Comparison of ENCODE assay signal across 14 cellular contexts in genomic region chrX:103056902-103057301, GRCh38. TPM values are rescaled to one million over a fixed set of nuclear protein-coding genes. Genes with fewer than 3 reads are reported as not detected.
DNase-seq lines count a peak whose midpoint lies in the region; ATAC-seq, FAIRE-seq and TF ChIP-seq lines count a peak whose summit lies in the region.
"Had no signal": no experiment of that assay in that cellular context is flagged by ENCODE, and none has a peak within 500 bp of the region (broad histone marks: within the 10 kb centered on the region; RNA-seq: fewer than 3 reads in every experiment).

No MANE protein-coding gene starts in this region.

- no peak for TF ChIP-seq POLR2A in HepG2 (IDR thresholded peaks at IDR 0.05; ENCODE audit: insufficient read depth in 1 of 2, low read depth in 2 of 2, low read length in 2 of 2)

- no peak overlapping the region for H3K4me3 ChIP-seq in astrocyte (ENCODE audit: insufficient read depth, low read depth, low read length)
- H3K4me3 ChIP-seq in HepG2 (replicated peaks in 1 of 3; ENCODE audit: insufficient read depth in 1 of 3, low read depth in 2 of 3, low read length in 3 of 3) = peak overlapping the region in 1 of 3 experiments; percentile 21; a peak in 1 of 6 replicates

- H3K4me1 ChIP-seq in astrocyte (ENCODE audit: insufficient read depth, low read length) = no peaks in the 10 kb centered on the region
- H3K4me1 ChIP-seq in HepG2 (ENCODE audit: insufficient read depth, low read length) = peaks cover 39% of the 10 kb centered on the region

- H3K9ac ChIP-seq in astrocyte (ENCODE audit: low read length) = no peak overlapping the region
- H3K9ac ChIP-seq in HepG2 (ENCODE audit: insufficient read depth, low read depth, low read length) = no peak overlapping the region

- H2AFZ ChIP-seq in astrocyte (ENCODE audit: low read depth, low read length) (no peak overlapping the region), HepG2 (ENCODE audit: low read length) (no peak overlapping the region)

- no peaks in the 10 kb centered on the region for H3K36me3 Mint-ChIP-seq in astrocyte (ENCODE audit: low read depth, unreplicated experiment)
- H3K36me3 Mint-ChIP-seq: CD14-positive monocyte; CD8-positive, alpha-beta T cell had no signal

- H3K36me3 ChIP-seq in astrocyte (ENCODE audit: insufficient read depth, low read length) = no peaks in the 10 kb centered on the region
- H3K36me3 ChIP-seq in HepG2 (replicated peaks in 1 of 2; ENCODE audit: control insufficient read depth in 1 of 2, insufficient read depth in 2 of 2, low read length in 2 of 2) = no peaks in the 10 kb centered on the region

- BruUV-seq in HepG2 (replicated peaks; lab: Mats Ljungman, UMichigan) = no TSS peak

- H4K20me1 ChIP-seq in astrocyte (ENCODE audit: insufficient read depth, low read length) (no peaks in the 10 kb centered on the region), HepG2 (ENCODE audit: insufficient read depth, low read length) (no peaks in the 10 kb centered on the region)

- H3K27me3 Mint-ChIP-seq in astrocyte (ENCODE audit: low read depth, unreplicated experiment) = no peaks in the 10 kb centered on the region

- TF ChIP-seq CTCF in astrocyte (IDR thresholded peaks at IDR 0.05; ENCODE audit: insufficient read depth, low read depth, low read length) (no peak), HepG2 (CRISPR knock-in tag; IDR thresholded peaks at IDR 0.05) (no peak)

- intact Hi-C loops in HepG2 (cut with micrococcal nuclease; ENCODE audit: unreplicated experiment) = loop anchor here (10.0 kb wide), 1 partner anchor 102 kb away; no protein-coding TSS in a partner anchor

- TF ChIP-seq RAD21 in HepG2 (CRISPR knock-in tag; IDR thresholded peaks at IDR 0.05) = no peak

- H3K27ac ChIP-seq in astrocyte (ENCODE audit: low read depth, low read length) = no peak overlapping the region
- H3K27ac ChIP-seq in HepG2 (ENCODE audit: extremely low read length, insufficient read depth, low read length) = peak overlapping the region; percentile 66
- H3K27ac ChIP-seq: HL-60 had no signal

- no peak overlapping the region for H3K4me3 Mint-ChIP-seq in astrocyte (ENCODE audit: unreplicated experiment)
- H3K4me3 Mint-ChIP-seq: CD14-positive monocyte; CD8-positive, alpha-beta T cell had no signal

- H3K79me2 ChIP-seq in astrocyte (ENCODE audit: insufficient read depth, low read length) (no peaks in the 10 kb centered on the region), HepG2 (ENCODE audit: insufficient read depth, low read length) (no peaks in the 10 kb centered on the region)

- H3K27ac Mint-ChIP-seq in astrocyte (ENCODE audit: unreplicated experiment) = no peak overlapping the region
- H3K27ac Mint-ChIP-seq: CD14-positive monocyte; CD8-positive, alpha-beta T cell had no signal

- in situ Hi-C loops in HepG2 (cut with HindIII; ENCODE audit: extremely low pct_ligation_motif_present, low pct_unique_long_range_greater_than_20kb) = no loop called here

- H3K27me3 ChIP-seq in astrocyte (ENCODE audit: insufficient read depth, low read length) (no peaks in the 10 kb centered on the region), HepG2 (ENCODE audit: control insufficient read depth in 1 of 2, insufficient read depth in 2 of 2, low read length in 2 of 2) (no peaks in the 10 kb centered on the region)

- H3K4me2 ChIP-seq in astrocyte (ENCODE audit: low read length) = no peak overlapping the region
- peak overlapping the region; percentile 67 for H3K4me2 ChIP-seq in HepG2 (ENCODE audit: low read depth, low read length)

- peak; percentile 68 for FAIRE-seq in astrocyte (lab: Jason Lieb, UNC)
- peak; percentile 85 for FAIRE-seq in HepG2 (lab: Jason Lieb, UNC)
- FAIRE-seq: H54 had no signal

- WGBS in HepG2 (ENCODE audit: low lambda C conversion rate) = 5% methylated on average over 2 of the region's 2 CpGs

- CTCF ChIA-PET in HepG2 (lab: Yijun Ruan, JAX; ENCODE audit: low intra/inter-chr PET ratio, low total read pairs) = no interaction called here

- H3K9me3 Mint-ChIP-seq in astrocyte (ENCODE audit: unreplicated experiment) = no peaks in the 10 kb centered on the region
- H3K9me3 Mint-ChIP-seq: CD8-positive, alpha-beta T cell had no signal

- POLR2A ChIA-PET in HepG2 (lab: Yijun Ruan, JAX) = no interaction called here

- H3K4me1 Mint-ChIP-seq in astrocyte (ENCODE audit: low read depth, unreplicated experiment) = no peaks in the 10 kb centered on the region
- H3K4me1 Mint-ChIP-seq: CD14-positive monocyte had no signal

- TF ChIP-seq EP300 in HepG2 (IDR thresholded peaks at IDR 0.05; ENCODE audit: low read depth in 2 of 2, low read length in 2 of 2) = peak in 1 of 2 experiments; percentile 46; a peak in 1 of 4 replicates
- TF ChIP-seq EP300 in HepG2 (CRISPR knock-in tag; IDR thresholded peaks at IDR 0.05; ENCODE audit: borderline replicate concordance) = no peak

- H3K9me3 ChIP-seq in astrocyte (ENCODE audit: insufficient read depth, low read depth, low read length) (no peaks in the 10 kb centered on the region), HepG2 (ENCODE audit: low read length) (no peaks in the 10 kb centered on the region)

- DNase-seq in DMS53 (lab: John Stamatoyannopoulos, UW) (peak; percentile 69), astrocyte (ENCODE audit: low read depth) (no peak), HepG2 (ENCODE audit: low spot score) (peak; percentile 71), occipital lobe (lab: John Stamatoyannopoulos, UW) (no peak), NCI-H524 treated with DMSO at 0.1 percent for 48 hours (lab: John Stamatoyannopoulos, UW) (no peak), cerebellar nuclear complex (lab: John Stamatoyannopoulos, UW) (no peak), T-helper 1 cell (no peak)
- DNase-seq: CD8-positive, alpha-beta T cell; COR-L47 had no signal

- ATAC-seq in HepG2 = peak; percentile 86
- ATAC-seq: CD8-positive, alpha-beta T cell; HCT116 had no signal

TF ChIP-seq in HepG2, 621 proteins besides CTCF, POLR2A, EP300 and RAD21 (continues in another document):
- TF ChIP-seq HNF4A (CRISPR knock-in tag; IDR thresholded peaks at IDR 0.05) (peak; percentile 80), ZNF7 (CRISPR knock-in tag; IDR thresholded peaks at IDR 0.05) (peak; percentile 92), CREM (IDR thresholded peaks at IDR 0.05) (0 out of 2 replicates have a peak, but pooled peaks have one; percentile 16), CREM (CRISPR knock-in tag; IDR thresholded peaks at IDR 0.05) (no peak), SOX13 (IDR thresholded peaks at IDR 0.05) (no peak), SOX13 (CRISPR knock-in tag; conservative IDR thresholded peaks at IDR 0.05 in 1 of 2, IDR thresholded peaks at IDR 0.05 in 1 of 2) (peak in 1 of 2 experiments; percentile 35; a peak in 1 of 4 replicates), KDM6A (CRISPR knock-in tag; IDR thresholded peaks at IDR 0.05; ENCODE audit: low read depth) (0 out of 2 replicates have a peak, but pooled peaks have one; percentile 45)

RNA-seq across cellular contexts. Expression of gene BEX1, which starts 7.1 kb away (rescaled TPM):
- 15.5 and 16.6 TPM in 2 replicates for total RNA-seq in astrocyte
- 69.4 and 85.8 TPM in 2 replicates for total RNA-seq in HepG2 (2016; rRNA removed; fragmentation: Illumina TruSeq; extraction: Trizol)
- 17.1 and 23.4 TPM in 2 replicates for total RNA-seq in HepG2 (2016; cell fraction: cytosol; rRNA removed; fragmentation: Illumina TruSeq; extraction: Trizol; ENCODE audit: low read depth)
- total RNA-seq in HepG2 (2016; cell fraction: insoluble cytoplasmic fraction; rRNA removed; fragmentation: Illumina TruSeq; extraction: Trizol) = 73.5 and 89.3 TPM in 2 replicates
- total RNA-seq in HepG2 (2016; cell fraction: membrane; rRNA removed; fragmentation: Illumina TruSeq; extraction: Trizol) = 35.0 and 43.2 TPM in 2 replicates
- 27.7 and 30.8 TPM in 2 replicates for total RNA-seq in HepG2 (2016; cell fraction: nucleus; rRNA removed; fragmentation: Illumina TruSeq; extraction: Trizol)
- polyA plus RNA-seq in HepG2 (2011; rRNA removed) = 26.6 and 29.4 TPM in 2 replicates
- polyA plus RNA-seq in HepG2 (2011; cell fraction: cytosol; rRNA removed) = 20.3 and 34.0 TPM in 2 replicates
- 7.3 and 11.0 TPM in 2 replicates for polyA plus RNA-seq in HepG2 (2011; cell fraction: nucleus; rRNA removed)
- 39.5 and 47.7 TPM in 2 replicates for polyA plus RNA-seq in HepG2 (2012)
- polyA plus RNA-seq in HepG2 (2016; cell fraction: cytosol; fragmentation: Illumina TruSeq; extraction: Trizol; ENCODE audit: low read depth) = 26.7 and 37.5 TPM in 2 replicates
- polyA plus RNA-seq in HepG2 (2016; cell fraction: insoluble cytoplasmic fraction; fragmentation: Illumina TruSeq; extraction: Trizol; ENCODE audit: low read depth) = 110 and 117 TPM in 2 replicates
- 36.2 and 49.9 TPM in 2 replicates for polyA plus RNA-seq in HepG2 (2016; cell fraction: membrane; fragmentation: Illumina TruSeq; extraction: Trizol; ENCODE audit: low read depth)
- 57.9 and 60.0 TPM in 2 replicates for polyA plus RNA-seq in HepG2 (2016; cell fraction: nucleus; fragmentation: Illumina TruSeq; extraction: Trizol; ENCODE audit: insufficient read depth, low read depth)
- polyA minus RNA-seq in HepG2 (2011; rRNA and poly(A)+ RNA removed; ENCODE audit: low replicate concordance) = 7.5 TPM in 1 of 2 replicates, not detected in the other
- polyA minus RNA-seq in HepG2 (2011; cell fraction: cytosol; rRNA and poly(A)+ RNA removed) = 8.0 and 9.5 TPM in 2 replicates
- polyA minus RNA-seq in HepG2 (2011; cell fraction: nucleus; rRNA and poly(A)+ RNA removed) = 4.1 and 7.2 TPM in 2 replicates
- 103 TPM for total RNA-seq in occipital lobe

RNA-seq across cellular contexts. Expression of gene NXF3, which starts 36.0 kb away (rescaled TPM):
- total RNA-seq in astrocyte = not detected in 2 replicates
- not detected in 2 replicates for total RNA-seq in HepG2 (2016; rRNA removed; fragmentation: Illumina TruSeq; extraction: Trizol)
- not detected in 2 replicates for total RNA-seq in HepG2 (2016; cell fraction: cytosol; rRNA removed; fragmentation: Illumina TruSeq; extraction: Trizol; ENCODE audit: low read depth)
- not detected in 2 replicates for total RNA-seq in HepG2 (2016; cell fraction: insoluble cytoplasmic fraction; rRNA removed; fragmentation: Illumina TruSeq; extraction: Trizol)
- not detected in 2 replicates for total RNA-seq in HepG2 (2016; cell fraction: membrane; rRNA removed; fragmentation: Illumina TruSeq; extraction: Trizol)
- 0.19 TPM in 1 of 2 replicates, not detected in the other for total RNA-seq in HepG2 (2016; cell fraction: nucleus; rRNA removed; fragmentation: Illumina TruSeq; extraction: Trizol)
- polyA plus RNA-seq in HepG2 (2011; rRNA removed) = 0.05 and 0.26 TPM in 2 replicates
- polyA plus RNA-seq in HepG2 (2011; cell fraction: cytosol; rRNA removed) = not detected in 2 replicates
- polyA plus RNA-seq in HepG2 (2011; cell fraction: nucleus; rRNA removed) = 0.29 and 0.47 TPM in 2 replicates
- not detected in 2 replicates for polyA plus RNA-seq in HepG2 (2012)
- not detected in 2 replicates for polyA plus RNA-seq in HepG2 (2016; cell fraction: cytosol; fragmentation: Illumina TruSeq; extraction: Trizol; ENCODE audit: low read depth)
- polyA plus RNA-seq in HepG2 (2016; cell fraction: insoluble cytoplasmic fraction; fragmentation: Illumina TruSeq; extraction: Trizol; ENCODE audit: low read depth) = not detected in 2 replicates
- not detected in 2 replicates for polyA plus RNA-seq in HepG2 (2016; cell fraction: membrane; fragmentation: Illumina TruSeq; extraction: Trizol; ENCODE audit: low read depth)
- polyA plus RNA-seq in HepG2 (2016; cell fraction: nucleus; fragmentation: Illumina TruSeq; extraction: Trizol; ENCODE audit: insufficient read depth, low read depth) = 0.95 TPM in 1 of 2 replicates, not detected in the other
- polyA minus RNA-seq in HepG2 (2011; rRNA and poly(A)+ RNA removed; ENCODE audit: low replicate concordance) = 0.08 and 0.35 TPM in 2 replicates
- polyA minus RNA-seq in HepG2 (2011; cell fraction: cytosol; rRNA and poly(A)+ RNA removed) = not detected in 2 replicates
- not detected in 2 replicates for polyA minus RNA-seq in HepG2 (2011; cell fraction: nucleus; rRNA and poly(A)+ RNA removed)
- not detected for total RNA-seq in occipital lobe
- total RNA-seq: A673; CD8-positive, alpha-beta T cell had no signal
- polyA plus RNA-seq: CD14-positive monocyte had no signal

Comparison
In these comparisons a context has a peak if more than half of its experiments do, and no peak if none do; other contexts are left out.
1. DNase-seq: peak in DMS53 (single experiment) and HepG2 (single experiment); none in astrocyte (single experiment), occipital lobe (single experiment), NCI-H524 treated with DMSO at 0.1 percent for 48 hours (single experiment), cerebellar nuclear complex (0 of 2) and T-helper 1 cell (0 of 5).